Comparison of ENCODE assay signal across 21 cellular contexts in the genomic region with DNA sequence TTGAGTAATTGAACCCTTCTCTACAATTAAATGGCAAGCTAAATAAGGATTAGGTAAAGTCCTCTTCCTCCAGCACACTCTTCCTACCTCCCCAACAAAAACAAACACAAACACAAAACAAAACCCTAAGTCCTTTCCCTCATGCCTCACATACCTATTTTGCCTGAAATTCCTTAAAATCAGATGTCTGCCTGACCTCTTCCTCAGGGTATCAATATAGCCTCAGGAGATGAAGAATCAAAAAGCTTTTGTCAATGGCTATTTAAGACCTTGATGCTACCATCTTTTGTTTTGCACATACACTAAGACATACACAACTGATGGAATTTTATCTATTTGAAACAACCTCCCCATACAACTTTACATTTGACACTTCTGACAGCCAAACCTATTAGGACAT.
DNase-seq lines count a peak whose midpoint lies in the region; ATAC-seq, FAIRE-seq and TF ChIP-seq lines count a peak whose summit lies in the region.
"Had no signal": no experiment of that assay in that cellular context is flagged by ENCODE, and none has a peak within 500 bp of the region (broad histone marks: within the 10 kb centered on the region; RNA-seq: fewer than 3 reads in every experiment).

No MANE protein-coding gene starts in this region.

- 0 out of 2 replicates have a peak overlapping the region, but pooled peaks have one; percentile 56 for H3K4me2 ChIP-seq in PC-3 (ENCODE audit: low read length)
- H3K4me2 ChIP-seq: A549 had no signal

- H3K4me3 ChIP-seq in PC-3 (ENCODE audit: low read length) (no peak overlapping the region), endodermal cell (ENCODE audit: low read length) (no peak overlapping the region), pancreas (no peak overlapping the region)
- H3K4me3 ChIP-seq: A549, GM12878, K562 had no signal

- peak overlapping the region; percentile 45 for H3K27ac Mint-ChIP-seq in Calu3 (ENCODE audit: unreplicated experiment)
- H3K27ac Mint-ChIP-seq in endodermal cell: peak overlapping the region; percentile 54
- peak overlapping the region; percentile 66 for H3K27ac Mint-ChIP-seq in progenitor cell of endocrine pancreas
- H3K27ac Mint-ChIP-seq in chondrocyte (ENCODE audit: unreplicated experiment): no peak overlapping the region
- H3K27ac Mint-ChIP-seq: CD4-positive, alpha-beta T cell had no signal

- H3K36me3 ChIP-seq in PC-3 (ENCODE audit: low read depth, low read length): no peaks in the 10 kb centered on the region
- H3K36me3 ChIP-seq in endodermal cell (ENCODE audit: control insufficient read depth, insufficient read depth, low read length): no peaks in the 10 kb centered on the region
- H3K36me3 ChIP-seq in pancreas: no peaks in the 10 kb centered on the region

- H3F3A ChIP-seq in PC-3 (ENCODE audit: low read length, unreplicated experiment): no peaks in the 10 kb centered on the region

- H3K9me3 Mint-ChIP-seq in Calu3 (ENCODE audit: low read depth, unreplicated experiment) (no peaks in the 10 kb centered on the region), endodermal cell (no peaks in the 10 kb centered on the region), progenitor cell of endocrine pancreas (ENCODE audit: low read depth) (peaks cover 2% of the 10 kb centered on the region), chondrocyte (ENCODE audit: low read depth) (no peaks in the 10 kb centered on the region)

- no peak for FAIRE-seq in pancreas (lab: Jason Lieb, UNC)
- FAIRE-seq: A549, GM12878, GM19239, HTR-8/SVneo, K562 had no signal

- no peaks in the 10 kb centered on the region for H3K27me3 Mint-ChIP-seq in Calu3 (ENCODE audit: unreplicated experiment)
- no peaks in the 10 kb centered on the region for H3K27me3 Mint-ChIP-seq in endodermal cell (ENCODE audit: insufficient read depth)
- no peaks in the 10 kb centered on the region for H3K27me3 Mint-ChIP-seq in progenitor cell of endocrine pancreas
- peaks cover 5% of the 10 kb centered on the region for H3K27me3 Mint-ChIP-seq in chondrocyte (ENCODE audit: low read depth)
- H3K27me3 Mint-ChIP-seq: CD4-positive, alpha-beta T cell had no signal

- H4K20me1 ChIP-seq in PC-3 (ENCODE audit: low read length): no peaks in the 10 kb centered on the region

- no peak for DNase-seq in Calu3
- no peak for DNase-seq in PC-3
- DNase-seq in endodermal cell: no peak
- DNase-seq in progenitor cell of endocrine pancreas (ENCODE audit: low spot score, unreplicated experiment): no peak
- DNase-seq in pancreas: no peak
- DNase-seq in GF-D8 (lab: John Stamatoyannopoulos, UW): no peak
- DNase-seq in chondrocyte (ENCODE audit: low spot score): no peak
- DNase-seq: AML-193; CD4-positive, alpha-beta T cell; DMS153; DMS79; GOT3; H7; IMR-90 had no signal

- intact Hi-C loops in Calu3 (cut with micrococcal nuclease; ENCODE audit: unreplicated experiment): loop anchor here (5.0 kb wide), 1 partner anchor 44 kb away; no protein-coding TSS in a partner anchor
- intact Hi-C loops in PC-3 (cut with micrococcal nuclease): no loop called here
- intact Hi-C loops in pancreas (cut with DNase I): no loop called here

- no peaks in the 10 kb centered on the region for H3K36me3 Mint-ChIP-seq in Calu3 (ENCODE audit: insufficient read depth, unreplicated experiment)
- H3K36me3 Mint-ChIP-seq in endodermal cell (ENCODE audit: low read depth): no peaks in the 10 kb centered on the region
- H3K36me3 Mint-ChIP-seq in progenitor cell of endocrine pancreas (ENCODE audit: insufficient read depth): no peaks in the 10 kb centered on the region
- H3K36me3 Mint-ChIP-seq in chondrocyte (ENCODE audit: low read depth): no peaks in the 10 kb centered on the region

- H3K4me1 ChIP-seq in PC-3 (ENCODE audit: insufficient read depth, low read length): peaks cover 16% of the 10 kb centered on the region
- H3K4me1 ChIP-seq in endodermal cell (ENCODE audit: control insufficient read depth, insufficient read depth, low read length): peaks cover 11% of the 10 kb centered on the region
- no peaks in the 10 kb centered on the region for H3K4me1 ChIP-seq in pancreas
- H3K4me1 ChIP-seq: A549 had no signal

- no peak overlapping the region for H2AFZ ChIP-seq in PC-3 (ENCODE audit: low read length)

- CTCF ChIA-PET in Calu3 (lab: Charles Lee): no interaction called here
- CTCF ChIA-PET in PC-3 (lab: Charles Lee): no interaction called here

- no peak overlapping the region for H3K27ac ChIP-seq in PC-3 (ENCODE audit: low read length)
- H3K27ac ChIP-seq in endodermal cell (ENCODE audit: low read depth, low read length): no peak overlapping the region
- H3K27ac ChIP-seq in pancreas: no peak overlapping the region
- H3K27ac ChIP-seq: A549, C4-2B had no signal

- TF ChIP-seq CTCF in Calu3 (IDR thresholded peaks at IDR 0.05; ENCODE audit: unreplicated experiment) (no peak), PC-3 (conservative IDR thresholded peaks at IDR 0.05; ENCODE audit: low read depth, low read length) (no peak), endodermal cell (conservative IDR thresholded peaks at IDR 0.05) (no peak), progenitor cell of endocrine pancreas (IDR thresholded peaks at IDR 0.05; ENCODE audit: unreplicated experiment) (no peak), pancreas (IDR thresholded peaks at IDR 0.05) (no peak), chondrocyte (IDR thresholded peaks at IDR 0.05) (no peak)

- no peak for ATAC-seq in PC-3
- no peak for ATAC-seq in pancreas
- ATAC-seq: A549, GM12878, K562 had no signal

- POLR2A ChIA-PET in PC-3 (lab: Charles Lee; ENCODE audit: unreplicated experiment): no interaction called here

- H3K27me3 ChIP-seq in PC-3 (ENCODE audit: low read length) (no peaks in the 10 kb centered on the region), endodermal cell (ENCODE audit: control insufficient read depth, insufficient read depth, low read length, poor library complexity, severe bottlenecking) (no peaks in the 10 kb centered on the region), pancreas (no peaks in the 10 kb centered on the region)

- H3K4me3 Mint-ChIP-seq in Calu3 (ENCODE audit: low read depth, unreplicated experiment) (peak overlapping the region; percentile 40), endodermal cell (peak overlapping the region; percentile 12), progenitor cell of endocrine pancreas (ENCODE audit: low read depth) (no peak overlapping the region), chondrocyte (ENCODE audit: unreplicated experiment) (no peak overlapping the region)
- H3K4me3 Mint-ChIP-seq: CD4-positive, alpha-beta T cell had no signal

- H3K9ac ChIP-seq in PC-3 (ENCODE audit: low read length) (no peak overlapping the region), endodermal cell (ENCODE audit: extremely low read depth, low read length, poor library complexity, severe bottlenecking) (no peak overlapping the region)

- H3K9me2 ChIP-seq in PC-3 (replicated peaks; ENCODE audit: low read length): no peaks in the 10 kb centered on the region

- H3K9me3 ChIP-seq in PC-3 (ENCODE audit: low read length) (no peaks in the 10 kb centered on the region), endodermal cell (ENCODE audit: control insufficient read depth, low read length) (no peaks in the 10 kb centered on the region), pancreas (no peaks in the 10 kb centered on the region)
- H3K9me3 ChIP-seq: A549, Caco-2 had no signal

- no TSS peak for BruUV-seq in Calu3 (replicated peaks; lab: Mats Ljungman, UMichigan)
- no TSS peak for BruUV-seq in PC-3 (replicated peaks; lab: Mats Ljungman, UMichigan)

- H3K4me1 Mint-ChIP-seq in Calu3 (ENCODE audit: low read depth, unreplicated experiment) (peaks cover 22% of the 10 kb centered on the region), endodermal cell (peaks cover 26% of the 10 kb centered on the region), progenitor cell of endocrine pancreas (ENCODE audit: low read depth) (peaks cover 30% of the 10 kb centered on the region), chondrocyte (ENCODE audit: low read depth) (no peaks in the 10 kb centered on the region)

- no peaks in the 10 kb centered on the region for H3K79me2 ChIP-seq in PC-3 (ENCODE audit: low read length)

Comparison
In these comparisons a context has a peak if more than half of its experiments do, and no peak if none do; other contexts are left out.
1. H3K4me3 Mint-ChIP-seq: peak in Calu3 (single experiment) and endodermal cell (single experiment); none in progenitor cell of endocrine pancreas (single experiment) and chondrocyte (single experiment).